1 cellular context compared by ENCODE assay signal in genomic region chr1:45011837-45012638, GRCh38.
TF ChIP-seq lines count a peak whose summit lies in the region.

Gene UROD, plus strand, starts transcription at chr1:45012254. Its CDS starts 12 bp downstream, at chr1:45012266.

TF ChIP-seq in SK-N-SH, 30 proteins besides CTCF, POLR2A, EP300 and RAD21 (continued from another document):
- TF ChIP-seq REST (IDR thresholded peaks at IDR 0.05; ENCODE audit: low read depth, low read length): no peak
- TF ChIP-seq GABPA (IDR thresholded peaks at IDR 0.05; ENCODE audit: low read depth): no peak
- TF ChIP-seq YY1 (IDR thresholded peaks at IDR 0.05; ENCODE audit: low read depth): peak; percentile 95
